Comparison of ENCODE assay signal across 8 cellular contexts in the genomic region with DNA sequence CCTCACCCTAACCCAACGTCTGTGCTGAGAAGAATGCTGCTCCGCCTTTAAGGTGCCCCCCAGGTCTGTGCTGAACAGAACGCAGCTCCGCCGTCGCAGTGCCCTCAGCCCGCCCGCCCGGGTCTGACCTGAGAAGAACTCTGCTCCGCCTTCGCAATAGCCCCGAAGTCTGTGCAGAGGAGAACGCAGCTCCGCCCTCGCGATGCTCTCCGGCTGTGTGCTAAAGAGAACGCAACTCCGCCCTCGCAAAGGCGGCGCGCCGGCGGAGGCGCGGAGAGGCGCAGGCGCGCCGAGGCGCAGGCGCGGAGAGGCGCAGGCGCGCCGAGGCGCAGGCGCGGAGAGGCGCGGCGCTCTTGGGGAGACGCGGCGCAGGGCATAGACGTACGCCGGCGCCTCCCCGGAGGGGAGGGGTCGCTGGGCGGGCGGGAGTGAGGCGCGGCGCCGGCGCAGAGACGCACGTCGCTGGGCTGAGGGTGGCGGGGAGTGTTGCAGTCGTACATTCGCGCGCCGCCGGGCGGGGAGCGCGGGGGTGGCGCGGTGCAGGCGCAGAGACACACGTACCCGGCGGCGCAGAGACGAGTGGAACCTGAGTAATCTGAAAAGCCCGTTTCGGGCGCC. TPM values are rescaled to one million over a fixed set of nuclear protein-coding genes. Genes with fewer than 3 reads are reported as not detected.
A peak's percentile ranks its signal among the peaks of the same experiment; 100 is the strongest.
DNase-seq lines count a peak whose midpoint lies in the region; ATAC-seq and TF ChIP-seq lines count a peak whose summit lies in the region.
"Not testable (repeated sequence)": the region's sequence is repeated elsewhere in the genome, so short reads cannot be mapped to it uniquely, and the experiment has no call there.

No MANE protein-coding gene starts in this region.

- peaks cover 0 to 13% (median 3%) of the 10 kb centered on the region in 11 experiments; a peak in 8 of 22 replicates for H3K9me3 ChIP-seq in BLaER1 treated with 17β-estradiol and CSF1 and Interleukin-3, amounts not matched to agents 10 nM and 100 nM (replicated peaks in 1 of 11)
- not testable (repeated sequence) for H3K9me3 ChIP-seq in muscle layer of colon (ENCODE audit: low read length)

- not testable (repeated sequence) for H3K36me3 ChIP-seq in BLaER1 treated with 17β-estradiol and CSF1 and Interleukin-3, amounts not matched to agents 10 nM and 100 nM; muscle layer of colon (ENCODE audit: insufficient read depth, low read length)

- H3K9me3 Mint-ChIP-seq in activated naive CD8-positive, alpha-beta T cell treated with anti-CD3 and anti-CD28 coated beads, Interleukin-2, amount 10 ng/mL, durations not matched to agents 7 days and 5 days: not testable (repeated sequence)

- peak; percentile 77 for DNase-seq in SW480 (ENCODE audit: low spot score)
- peak; percentile 87 for DNase-seq in activated naive CD8-positive, alpha-beta T cell treated with anti-CD3 and anti-CD28 coated beads, Interleukin-2, amount 10 ng/mL, durations not matched to agents 7 days and 5 days
- DNase-seq in foreskin fibroblast: peak; percentile 77 to 96
- DNase-seq in stimulated activated CD4-positive, alpha-beta T cell treated with anti-CD3 and anti-CD28 coated beads, TNF-alpha, amount 100 ng/mL, for 4 hours (ENCODE audit: low read depth in 3 of 3): peak; percentile 72 to 82 (median 75)

- POLR2A ChIA-PET in activated naive CD8-positive, alpha-beta T cell treated with anti-CD3 and anti-CD28 coated beads, Interleukin-2, amount 10 ng/mL, durations not matched to agents 7 days and 5 days (lab: Charles Lee): interaction anchor here (1.4 kb wide), 1 partner anchor 97 kb away, joined by 7 read pairs; no protein-coding TSS in a partner anchor

- not testable (repeated sequence) for H3K4me2 ChIP-seq in BLaER1 treated with 17β-estradiol and CSF1 and Interleukin-3, amounts not matched to agents 10 nM and 100 nM

- TF ChIP-seq CTCF in foreskin fibroblast (IDR thresholded peaks at IDR 0.05; ENCODE audit: low read depth, low read length): not testable (repeated sequence)

- H3K27ac ChIP-seq in BLaER1 treated with 17β-estradiol and CSF1 and Interleukin-3, amounts not matched to agents 10 nM and 100 nM: peak overlapping the region in 8 of 11 experiments; percentile 48 to 68 (median 63); a peak in 16 of 22 replicates
- peak overlapping the region; percentile 75 for H3K27ac ChIP-seq in muscle layer of colon (ENCODE audit: low read depth, low read length)

- ATAC-seq in GM19395 (IDR thresholded peaks at IDR 0.05; ENCODE audit: unreplicated experiment): peak; percentile 98
- peak; percentile 79 for ATAC-seq in HG03280 (IDR thresholded peaks at IDR 0.05; ENCODE audit: unreplicated experiment)
- ATAC-seq in activated naive CD8-positive, alpha-beta T cell treated with anti-CD3 and anti-CD28 coated beads, Interleukin-2, amount 10 ng/mL, durations not matched to agents 7 days and 5 days (ENCODE audit: low read depth): peak; percentile 81

- H3K27me3 ChIP-seq in BLaER1 treated with 17β-estradiol and CSF1 and Interleukin-3, amounts not matched to agents 10 nM and 100 nM; muscle layer of colon (ENCODE audit: control insufficient read depth in 1 of 2, insufficient read depth in 2 of 2, low read length in 2 of 2): not testable (repeated sequence)

- H3K9ac ChIP-seq in BLaER1 treated with 17β-estradiol and CSF1 and Interleukin-3, amounts not matched to agents 10 nM and 100 nM: peak overlapping the region; percentile 49 to 75 (median 69); a peak in 18 of 22 replicates
- H3K9ac ChIP-seq in muscle layer of colon (ENCODE audit: low read length): not testable (repeated sequence)

- H3K27me3 Mint-ChIP-seq in activated naive CD8-positive, alpha-beta T cell treated with anti-CD3 and anti-CD28 coated beads, Interleukin-2, amount 10 ng/mL, durations not matched to agents 7 days and 5 days: not testable (repeated sequence)

- not testable (repeated sequence) for H3K4me1 ChIP-seq in BLaER1 treated with 17β-estradiol and CSF1 and Interleukin-3, amounts not matched to agents 10 nM and 100 nM; muscle layer of colon (ENCODE audit: insufficient read depth, low read length)

- H3K27ac Mint-ChIP-seq in activated naive CD8-positive, alpha-beta T cell treated with anti-CD3 and anti-CD28 coated beads, Interleukin-2, amount 10 ng/mL, durations not matched to agents 7 days and 5 days: peak overlapping the region; percentile 97

- H3K4me3 ChIP-seq in BLaER1 treated with 17β-estradiol and CSF1 and Interleukin-3, amounts not matched to agents 10 nM and 100 nM: peak overlapping the region; percentile 38 to 65 (median 50); a peak in 18 of 20 replicates
- H3K4me3 ChIP-seq in foreskin fibroblast (ENCODE audit: low read depth in 1 of 2, low read length in 2 of 2) (peak overlapping the region; percentile 54 to 78), muscle layer of colon (ENCODE audit: low read depth in 1 of 2, low read length in 2 of 2) (peak overlapping the region; percentile 47 to 53)

- not testable (repeated sequence) for H3K4me1 Mint-ChIP-seq in activated naive CD8-positive, alpha-beta T cell treated with anti-CD3 and anti-CD28 coated beads, Interleukin-2, amount 10 ng/mL, durations not matched to agents 7 days and 5 days

- H3K4me3 Mint-ChIP-seq in activated naive CD8-positive, alpha-beta T cell treated with anti-CD3 and anti-CD28 coated beads, Interleukin-2, amount 10 ng/mL, durations not matched to agents 7 days and 5 days: peak overlapping the region; percentile 97

- H4K20me1 ChIP-seq in BLaER1 treated with 17β-estradiol and CSF1 and Interleukin-3, amounts not matched to agents 10 nM and 100 nM: not testable (repeated sequence)

- not testable (repeated sequence) for H3K36me3 Mint-ChIP-seq in activated naive CD8-positive, alpha-beta T cell treated with anti-CD3 and anti-CD28 coated beads, Interleukin-2, amount 10 ng/mL, durations not matched to agents 7 days and 5 days

RNA-seq across cellular contexts. Expression of a gene that starts 23.5 kb away (rescaled TPM):
- 10 to 100 TPM; 23.9 to 27.4 TPM for total RNA-seq in activated naive CD8-positive, alpha-beta T cell treated with anti-CD3 and anti-CD28 coated beads, Interleukin-2, amount 10 ng/mL, durations not matched to agents 7 days and 5 days

Comparison
In these comparisons a context has a peak if more than half of its experiments do, and no peak if none do; other contexts are left out.
1. Peak in every context shown above with its lines: DNase-seq, ATAC-seq, H3K4me3 ChIP-seq and H3K27ac ChIP-seq.